Comparison of ENCODE assay signal across 11 cellular contexts in the genomic region with DNA sequence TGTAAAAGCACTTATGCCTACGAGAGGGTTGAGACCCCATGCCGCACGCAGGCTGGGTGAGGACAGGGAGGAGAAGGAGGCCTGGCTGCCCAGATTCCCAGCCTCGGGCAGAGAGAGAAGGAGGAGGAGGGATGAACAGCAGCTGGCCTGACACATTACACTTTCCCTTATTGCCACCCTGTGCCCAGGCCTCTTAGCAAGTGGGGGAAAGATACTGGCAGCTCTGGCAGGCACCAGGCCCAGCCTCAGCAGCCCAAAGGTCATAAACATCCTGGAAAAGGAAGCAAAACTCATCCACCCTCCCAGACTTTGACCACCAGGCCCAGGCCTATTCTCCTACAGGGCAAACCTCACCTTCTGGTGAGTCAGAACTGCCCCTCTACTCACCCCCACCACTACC. TPM values are rescaled to one million over a fixed set of nuclear protein-coding genes. Genes with fewer than 3 reads are reported as not detected.
DNase-seq lines count a peak whose midpoint lies in the region; ATAC-seq and TF ChIP-seq lines count a peak whose summit lies in the region.
"Had no signal": no experiment of that assay in that cellular context is flagged by ENCODE, and none has a peak within 500 bp of the region (broad histone marks: within the 10 kb centered on the region; RNA-seq: fewer than 3 reads in every experiment).

No MANE protein-coding gene starts in this region.

- H3K4me1 ChIP-seq in ACC112 (ENCODE audit: control insufficient read depth, insufficient read depth, low read length, unreplicated experiment), result peaks cover 45% of the 10 kb centered on the region
- H3K4me1 ChIP-seq in OCI-LY3 (ENCODE audit: low read length), result peaks cover 42% of the 10 kb centered on the region
- peaks cover 51% of the 10 kb centered on the region for H3K4me1 ChIP-seq in osteoblast (ENCODE audit: insufficient read depth, low read length)
- H3K4me1 ChIP-seq in CD8-positive, alpha-beta T cell (ENCODE audit: insufficient read depth, low read length), result no peaks in the 10 kb centered on the region

- no peaks in the 10 kb centered on the region for H3K27me3 ChIP-seq in ACC112 (ENCODE audit: insufficient read depth, low read length)
- H3K27me3 ChIP-seq in OCI-LY3 (ENCODE audit: low read depth, low read length), result no peaks in the 10 kb centered on the region
- no peaks in the 10 kb centered on the region for H3K27me3 ChIP-seq in osteoblast (ENCODE audit: insufficient read depth, low read length)
- no peaks in the 10 kb centered on the region for H3K27me3 ChIP-seq in CD8-positive, alpha-beta T cell (ENCODE audit: insufficient read depth, low read length)
- H3K27me3 ChIP-seq in WERI-Rb-1 (ENCODE audit: insufficient read depth, low read depth, severe bottlenecking), result peaks cover 15% of the 10 kb centered on the region
- H3K27me3 ChIP-seq in H7 (ENCODE audit: control insufficient read depth, insufficient read depth, low read length), result no peaks in the 10 kb centered on the region; the same call in 1 of the 2 replicates

- H3K36me3 ChIP-seq in ACC112 (ENCODE audit: insufficient read depth, low read length), result no peaks in the 10 kb centered on the region
- H3K36me3 ChIP-seq in OCI-LY3 (replicated peaks; ENCODE audit: low read depth, low read length), result no peaks in the 10 kb centered on the region
- no peaks in the 10 kb centered on the region for H3K36me3 ChIP-seq in osteoblast (ENCODE audit: insufficient read depth, low read length)
- no peaks in the 10 kb centered on the region for H3K36me3 ChIP-seq in CD8-positive, alpha-beta T cell (ENCODE audit: insufficient read depth, low read length)
- H3K36me3 ChIP-seq in WERI-Rb-1, result no peaks in the 10 kb centered on the region
- no peaks in the 10 kb centered on the region; the same call in 1 of the 2 replicates for H3K36me3 ChIP-seq in H7 (replicated peaks; ENCODE audit: control insufficient read depth, insufficient read depth, low read length)

- no peaks in the 10 kb centered on the region for H3K27me3 Mint-ChIP-seq in CD8-positive, alpha-beta T cell (ENCODE audit: low read depth)

- H3K4me3 ChIP-seq in ACC112 (ENCODE audit: low read depth, low read length) (peak overlapping the region; percentile 36; the same call in 1 of the 2 replicates), OCI-LY3 (ENCODE audit: low read length) (peak overlapping the region; percentile 25; the same call in 1 of the 2 replicates), osteoblast (ENCODE audit: insufficient read depth, low read length) (no peak overlapping the region), WERI-Rb-1 (ENCODE audit: low read depth, low read length) (no peak overlapping the region), H7 (ENCODE audit: insufficient read depth, low read depth, low read length) (no peak overlapping the region)
- no peak overlapping the region for H3K4me3 ChIP-seq in CD8-positive, alpha-beta T cell (ENCODE audit: low read depth, low read length)
- H3K4me3 ChIP-seq: smooth muscle cell had no signal

- peak overlapping the region; percentile 65 for H3K4me2 ChIP-seq in OCI-LY3 (ENCODE audit: low read length)
- H3K4me2 ChIP-seq in osteoblast (ENCODE audit: insufficient read depth, low read length), result peak overlapping the region; percentile 63
- H3K4me2 ChIP-seq: smooth muscle cell had no signal

- H4K20me1 ChIP-seq in OCI-LY3 (ENCODE audit: insufficient read depth, low read length), result peaks cover 12% of the 10 kb centered on the region; the same call in 1 of the 2 replicates
- H4K20me1 ChIP-seq in osteoblast (ENCODE audit: insufficient read depth, low read length), result no peaks in the 10 kb centered on the region

- no peaks in the 10 kb centered on the region for H3K36me3 Mint-ChIP-seq in CD8-positive, alpha-beta T cell

- intact Hi-C loops in CD8-positive, alpha-beta T cell (cut with DNase I, micrococcal nuclease), result no loop called here

- POLR2A ChIA-PET in CD8-positive, alpha-beta T cell (lab: Charles Lee), result no interaction called here

- H2AFZ ChIP-seq in ACC112 (ENCODE audit: low read length, unreplicated experiment), result no peak overlapping the region
- H2AFZ ChIP-seq in OCI-LY3 (ENCODE audit: low read depth, low read length), result no peak overlapping the region
- peak overlapping the region; percentile 16 for H2AFZ ChIP-seq in osteoblast (ENCODE audit: low read length)

- peaks cover 30% of the 10 kb centered on the region for H3K79me2 ChIP-seq in ACC112 (ENCODE audit: control insufficient read depth, insufficient read depth, low read length, unreplicated experiment)
- H3K79me2 ChIP-seq in OCI-LY3 (ENCODE audit: low read length), result no peaks in the 10 kb centered on the region; the same call in 1 of the 2 replicates
- peaks cover 46% of the 10 kb centered on the region for H3K79me2 ChIP-seq in osteoblast (ENCODE audit: insufficient read depth, low read length)

- H3K4me1 Mint-ChIP-seq in CD8-positive, alpha-beta T cell (ENCODE audit: low read depth), result peaks cover 21% of the 10 kb centered on the region

- ATAC-seq in CD8-positive, alpha-beta T cell, result no peak

- TF ChIP-seq CTCF in OCI-LY3 (IDR thresholded peaks at IDR 0.05; ENCODE audit: low read depth, low read length), result no peak
- no peak for TF ChIP-seq CTCF in osteoblast (IDR thresholded peaks at IDR 0.05; ENCODE audit: extremely low read depth, low read depth, low read length)
- no peak for TF ChIP-seq CTCF in CD8-positive, alpha-beta T cell (IDR thresholded peaks at IDR 0.05)
- no peak for TF ChIP-seq CTCF in WERI-Rb-1 (IDR thresholded peaks at IDR 0.05; ENCODE audit: low read depth, low read length)

- no peak overlapping the region for H3K4me3 Mint-ChIP-seq in CD8-positive, alpha-beta T cell

- H3K9me3 Mint-ChIP-seq in CD8-positive, alpha-beta T cell, result no peaks in the 10 kb centered on the region
- H3K9me3 Mint-ChIP-seq: activated T-helper 2 cell treated with anti-CD3 and anti-CD28 coated beads, Interferon-gamma antibody, Interleukin-2, Interleukin-4, amounts not matched to agents 10 μg/mL and 5 μg/mL and 100 μg/mL, durations not matched to agents 14 hours and 24 hours and 36 hours; IgD-negative memory B cell had no signal

- H3K27ac ChIP-seq in ACC112 (ENCODE audit: low read depth, low read length) (peak overlapping the region; percentile 88), OCI-LY3 (ENCODE audit: low read length) (no peak overlapping the region), osteoblast (ENCODE audit: low read depth, low read length) (peak overlapping the region; percentile 73), WERI-Rb-1 (no peak overlapping the region)
- H3K27ac ChIP-seq in CD8-positive, alpha-beta T cell (ENCODE audit: low read depth, low read length), result no peak overlapping the region

- CTCF ChIA-PET in CD8-positive, alpha-beta T cell (lab: Charles Lee), result interaction anchor here (0.6 to 0.8 kb wide), 2 partner anchors 26 to 47 kb away, joined by 3 read pairs; no protein-coding TSS in a partner anchor

- DNase-seq in glomerular visceral epithelial cell (ENCODE audit: extremely low spot score), result peak; percentile 48
- no peak for DNase-seq in osteoblast (ENCODE audit: insufficient read length, low spot score, missing footprints)
- DNase-seq in CD8-positive, alpha-beta T cell, result no peak
- DNase-seq in WERI-Rb-1, result no peak
- no peak for DNase-seq in H7
- DNase-seq in NCI-H524 (lab: John Stamatoyannopoulos, UW), result no peak

- H3K9ac ChIP-seq in OCI-LY3 (ENCODE audit: low read length), result no peak overlapping the region

- no peaks in the 10 kb centered on the region for H3K9me3 ChIP-seq in OCI-LY3 (ENCODE audit: insufficient read depth, low read length)
- no peaks in the 10 kb centered on the region for H3K9me3 ChIP-seq in osteoblast (ENCODE audit: low read depth, low read length)
- no peaks in the 10 kb centered on the region for H3K9me3 ChIP-seq in CD8-positive, alpha-beta T cell (ENCODE audit: low read length)
- H3K9me3 ChIP-seq in WERI-Rb-1 (ENCODE audit: severe bottlenecking), result no peaks in the 10 kb centered on the region

- no peak overlapping the region for H3K27ac Mint-ChIP-seq in CD8-positive, alpha-beta T cell
- H3K27ac Mint-ChIP-seq: IgD-negative memory B cell had no signal

RNA-seq across cellular contexts. Expression of gene PLAAT3, which starts 4.7 kb away (rescaled TPM):
- total RNA-seq in osteoblast, result 25.6 and 34.4 TPM in 2 replicates
- total RNA-seq in CD8-positive, alpha-beta T cell, result 1 to 10 TPM; 5.0 to 5.9 TPM
- total RNA-seq in H7 (2014; rRNA removed; shearing (Covaris generic)), result 81.5 and 117 TPM in 2 replicates

RNA-seq across cellular contexts. Expression of gene PLAAT2, which starts 46.4 kb away (rescaled TPM):
- total RNA-seq in osteoblast, result not detected in 2 replicates
- total RNA-seq in CD8-positive, alpha-beta T cell, result under 1 TPM in 1 of 2 experiments, not detected in 1; 0.47 TPM
- total RNA-seq in H7 (2014; rRNA removed; shearing (Covaris generic)), result not detected in 2 replicates
- total RNA-seq: activated T-helper 2 cell treated with anti-CD3 and anti-CD28 coated beads, Interferon-gamma antibody, Interleukin-2, Interleukin-4, amounts not matched to agents 10 μg/mL and 5 μg/mL and 100 μg/mL, durations not matched to agents 14 hours and 24 hours and 36 hours; smooth muscle cell had no signal

Comparison
In these comparisons a context has a peak if more than half of its experiments do, and no peak if none do; other contexts are left out.
1. H3K27ac ChIP-seq: peak in ACC112 (single experiment) and osteoblast (single experiment); none in OCI-LY3 (single experiment), CD8-positive, alpha-beta T cell (single experiment) and WERI-Rb-1 (single experiment).
2. H3K4me3 ChIP-seq: peak in ACC112 (single experiment) and OCI-LY3 (single experiment); none in osteoblast (single experiment), CD8-positive, alpha-beta T cell (single experiment), WERI-Rb-1 (single experiment) and H7 (single experiment).